ENCODE assay signal across 8 cellular contexts in genomic region chr12:6280053-6280469, GRCh38. TPM values are rescaled to one million over a fixed set of nuclear protein-coding genes. Genes with fewer than 3 reads are reported as not detected.
A peak's percentile ranks its signal among the peaks of the same experiment; 100 is the strongest.
DNase-seq lines count a peak whose midpoint lies in the region; ATAC-seq and TF ChIP-seq lines count a peak whose summit lies in the region.

No MANE protein-coding gene starts in this region.

- in situ Hi-C loops in gastrocnemius medialis (cut with MboI; ENCODE audit: low sequenced_read_pairs in 4 of 4), result loop anchor here in 3 of 4 donors (5.0 to 25.0 kb wide), 4 partner anchors 215 to 295 kb away; no protein-coding TSS in a partner anchor

- peak; percentile 60 for ATAC-seq in SK-N-SH treated with all-trans-retinoic acid at 6 μM for 48 hours
- peak; percentile 75 for ATAC-seq in gastroesophageal sphincter
- ATAC-seq in gastrocnemius medialis, result peak; percentile 29 to 37
- ATAC-seq in GM21528 (IDR thresholded peaks at IDR 0.05; ENCODE audit: low FRiP score, unreplicated experiment), result no peak
- no peak for ATAC-seq in HG03039 (IDR thresholded peaks at IDR 0.05; ENCODE audit: unreplicated experiment)

- TF ChIP-seq POLR2A in gastroesophageal sphincter (IDR thresholded peaks at IDR 0.05) (no peak), gastrocnemius medialis (IDR thresholded peaks at IDR 0.05) (no peak)

- no peak for TF ChIP-seq EP300 in gastroesophageal sphincter (IDR thresholded peaks at IDR 0.05)

- H3K4me3 ChIP-seq in gastroesophageal sphincter (no peak overlapping the region), gastrocnemius medialis (no peak overlapping the region)

- H3K36me3 ChIP-seq in gastroesophageal sphincter, result no peaks in the 10 kb centered on the region
- no peaks in the 10 kb centered on the region for H3K36me3 ChIP-seq in gastrocnemius medialis

- H3K27me3 ChIP-seq in gastroesophageal sphincter, result no peaks in the 10 kb centered on the region
- no peaks in the 10 kb centered on the region for H3K27me3 ChIP-seq in gastrocnemius medialis

- H3K27ac ChIP-seq in gastroesophageal sphincter (peak overlapping the region; percentile 65 to 96 (median 94)), gastrocnemius medialis (peak overlapping the region in 2 of 4 donors; percentile 25 to 40)

- TF ChIP-seq CTCF in gastroesophageal sphincter (IDR thresholded peaks at IDR 0.05) (peak in 3 of 4 experiments; percentile 14 to 25 (median 16)), gastrocnemius medialis (IDR thresholded peaks at IDR 0.05 in 4 of 5, conservative IDR thresholded peaks at IDR 0.05 in 1 of 5) (no peak)

- H3K4me1 ChIP-seq in gastroesophageal sphincter (peaks cover 3 to 48% (median 28%) of the 10 kb centered on the region in 3 donors), gastrocnemius medialis (peaks cover 14 to 23% of the 10 kb centered on the region in 2 donors)

- H3K9me3 ChIP-seq in gastroesophageal sphincter, result no peaks in the 10 kb centered on the region
- H3K9me3 ChIP-seq in gastrocnemius medialis, result no peaks in the 10 kb centered on the region

- DNase-seq in EL (peak; percentile 97), gastrocnemius medialis (peak in 1 of 2 donors; percentile 36), NCI-H526 (lab: John Stamatoyannopoulos, UW) (no peak), SIG-M5 (lab: John Stamatoyannopoulos, UW) (no peak)

- 20% methylated on average over 2 of the region's 2 CpGs; no CpG with 5 or more reads in 1 of the 2 donors for whole genome bisulfite sequencing in gastroesophageal sphincter (ENCODE audit: low coverage in 1 of 2), 2 donors

- intact Hi-C loops in gastrocnemius medialis (cut with DNase I; ENCODE audit: low total_unique reads), result no loop called here

TF ChIP-seq in SK-N-SH treated with all-trans-retinoic acid at 6 μM for 48 hours, 23 proteins besides CTCF, POLR2A, EP300 and RAD21:
- TF ChIP-seq TOX (CRISPR knock-in tag; IDR thresholded peaks at IDR 0.05; ENCODE audit: borderline replicate concordance) (no peak), RARB (CRISPR knock-in tag; IDR thresholded peaks at IDR 0.05) (no peak), ISL1 (CRISPR knock-in tag; IDR thresholded peaks at IDR 0.05) (no peak), CSDC2 (CRISPR knock-in tag; IDR thresholded peaks at IDR 0.05) (no peak), ZFP3 (CRISPR knock-in tag; IDR thresholded peaks at IDR 0.05) (no peak), ZNF565 (CRISPR knock-in tag; conservative IDR thresholded peaks at IDR 0.05; ENCODE audit: low read depth) (no peak), ZNF70 (CRISPR knock-in tag; IDR thresholded peaks at IDR 0.05) (no peak), CREB5 (CRISPR knock-in tag; IDR thresholded peaks at IDR 0.05; ENCODE audit: low read depth) (no peak), BACH2 (CRISPR knock-in tag; IDR thresholded peaks at IDR 0.05; ENCODE audit: borderline replicate concordance) (no peak), TCF4 (CRISPR knock-in tag; IDR thresholded peaks at IDR 0.05; ENCODE audit: borderline replicate concordance) (no peak), ARNTL (CRISPR knock-in tag; IDR thresholded peaks at IDR 0.05; ENCODE audit: borderline replicate concordance, low read depth) (no peak), PPARA (CRISPR knock-in tag; IDR thresholded peaks at IDR 0.05; ENCODE audit: borderline replicate concordance) (no peak), TSHZ2 (CRISPR knock-in tag; IDR thresholded peaks at IDR 0.05) (no peak), OSR1 (CRISPR knock-in tag; IDR thresholded peaks at IDR 0.05) (no peak), ZC3H10 (CRISPR knock-in tag; IDR thresholded peaks at IDR 0.05) (no peak), SNAI2 (CRISPR knock-in tag; IDR thresholded peaks at IDR 0.05) (no peak)
- TF ChIP-seq, protein P1, sequence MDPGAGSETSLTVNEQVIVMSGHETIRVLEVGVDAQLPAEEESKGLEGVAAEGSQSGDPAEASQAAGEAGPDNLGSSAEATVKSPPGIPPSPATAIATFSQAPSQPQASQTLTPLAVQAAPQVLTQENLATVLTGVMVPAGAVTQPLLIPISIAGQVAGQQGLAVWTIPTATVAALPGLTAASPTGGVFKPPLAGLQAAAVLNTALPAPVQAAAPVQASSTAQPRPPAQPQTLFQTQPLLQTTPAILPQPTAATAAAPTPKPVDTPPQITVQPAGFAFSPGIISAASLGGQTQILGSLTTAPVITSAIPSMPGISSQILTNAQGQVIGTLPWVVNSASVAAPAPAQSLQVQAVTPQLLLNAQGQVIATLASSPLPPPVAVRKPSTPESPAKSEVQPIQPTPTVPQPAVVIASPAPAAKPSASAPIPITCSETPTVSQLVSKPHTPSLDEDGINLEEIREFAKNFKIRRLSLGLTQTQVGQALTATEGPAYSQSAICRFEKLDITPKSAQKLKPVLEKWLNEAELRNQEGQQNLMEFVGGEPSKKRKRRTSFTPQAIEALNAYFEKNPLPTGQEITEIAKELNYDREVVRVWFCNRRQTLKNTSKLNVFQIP (CRISPR knock-in tag; IDR thresholded peaks at IDR 0.05; ENCODE audit: borderline replicate concordance, low read depth), result no peak
- TF ChIP-seq, protein P2, sequence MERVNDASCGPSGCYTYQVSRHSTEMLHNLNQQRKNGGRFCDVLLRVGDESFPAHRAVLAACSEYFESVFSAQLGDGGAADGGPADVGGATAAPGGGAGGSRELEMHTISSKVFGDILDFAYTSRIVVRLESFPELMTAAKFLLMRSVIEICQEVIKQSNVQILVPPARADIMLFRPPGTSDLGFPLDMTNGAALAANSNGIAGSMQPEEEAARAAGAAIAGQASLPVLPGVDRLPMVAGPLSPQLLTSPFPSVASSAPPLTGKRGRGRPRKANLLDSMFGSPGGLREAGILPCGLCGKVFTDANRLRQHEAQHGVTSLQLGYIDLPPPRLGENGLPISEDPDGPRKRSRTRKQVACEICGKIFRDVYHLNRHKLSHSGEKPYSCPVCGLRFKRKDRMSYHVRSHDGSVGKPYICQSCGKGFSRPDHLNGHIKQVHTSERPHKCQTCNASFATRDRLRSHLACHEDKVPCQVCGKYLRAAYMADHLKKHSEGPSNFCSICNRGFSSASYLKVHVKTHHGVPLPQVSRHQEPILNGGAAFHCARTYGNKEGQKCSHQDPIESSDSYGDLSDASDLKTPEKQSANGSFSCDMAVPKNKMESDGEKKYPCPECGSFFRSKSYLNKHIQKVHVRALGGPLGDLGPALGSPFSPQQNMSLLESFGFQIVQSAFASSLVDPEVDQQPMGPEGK (CRISPR knock-in tag; IDR thresholded peaks at IDR 0.05; ENCODE audit: borderline replicate concordance), result no peak

RNA-seq across cellular contexts. Expression of gene PLEKHG6, which starts 30.4 kb away (rescaled TPM):
- 10 to 100 TPM in 1 of 4 donors, 1 to 10 TPM in 1, under 1 TPM in 2; 0.35 to 44.5 (median 1.3) TPM for total RNA-seq in gastroesophageal sphincter
- under 1 TPM in 1 of 4 donors, not detected in 3; 0.29 TPM for total RNA-seq in gastrocnemius medialis

Comparison
In these comparisons a context has a peak if more than half of its experiments do, and no peak if none do; other contexts are left out.
1. ATAC-seq: peak in SK-N-SH treated with all-trans-retinoic acid at 6 μM for 48 hours (single experiment), gastroesophageal sphincter (single experiment) and gastrocnemius medialis (2 of 2); none in GM21528 (single experiment) and HG03039 (single experiment).
2. CTCF ChIP-seq: peak in gastroesophageal sphincter (3 of 4); none in gastrocnemius medialis (0 of 5).